Comparison of ENCODE assay signal across 2 cellular contexts in the genomic region with DNA sequence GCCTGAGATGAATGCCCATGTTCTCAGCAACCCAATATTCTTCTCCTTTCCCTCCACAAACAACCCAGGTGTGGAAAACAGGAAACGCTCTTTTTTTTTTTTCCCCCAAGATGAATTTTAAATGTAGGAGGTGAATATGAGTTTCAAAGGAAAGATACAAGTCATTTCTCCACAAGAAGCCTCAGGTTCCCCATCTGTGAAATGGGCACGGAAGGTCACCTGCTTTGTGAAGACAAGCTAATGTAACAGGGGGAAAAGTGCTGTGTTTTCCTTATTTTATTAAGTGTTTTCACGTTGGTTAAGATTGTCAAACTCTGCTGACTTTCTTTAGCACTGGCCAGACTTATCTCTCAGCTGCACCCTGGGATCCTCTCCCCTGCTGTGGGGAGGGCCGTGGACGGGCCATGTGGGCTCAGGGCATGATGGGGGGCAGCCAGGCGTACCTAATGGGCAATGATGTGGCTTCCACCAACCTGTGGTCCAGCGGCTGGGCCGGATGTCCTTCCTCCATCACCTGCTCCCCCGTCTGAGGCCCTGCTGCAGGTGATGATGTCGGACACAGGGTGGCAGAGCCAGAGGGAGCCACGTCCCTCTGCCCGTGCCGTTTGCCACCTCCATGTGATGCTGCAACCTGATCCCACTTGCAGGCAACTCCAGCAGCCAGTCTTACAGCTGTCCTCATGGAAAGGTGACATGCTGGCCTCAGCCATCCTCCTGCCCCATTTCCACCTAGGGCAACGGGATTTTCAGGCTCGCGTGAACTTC.
TF ChIP-seq lines count a peak whose summit lies in the region.

No MANE protein-coding gene starts in this region.

TF ChIP-seq in GM23338, 12 proteins besides CTCF, POLR2A, EP300 and RAD21 (continued from another document):
- TF ChIP-seq, protein P1, sequence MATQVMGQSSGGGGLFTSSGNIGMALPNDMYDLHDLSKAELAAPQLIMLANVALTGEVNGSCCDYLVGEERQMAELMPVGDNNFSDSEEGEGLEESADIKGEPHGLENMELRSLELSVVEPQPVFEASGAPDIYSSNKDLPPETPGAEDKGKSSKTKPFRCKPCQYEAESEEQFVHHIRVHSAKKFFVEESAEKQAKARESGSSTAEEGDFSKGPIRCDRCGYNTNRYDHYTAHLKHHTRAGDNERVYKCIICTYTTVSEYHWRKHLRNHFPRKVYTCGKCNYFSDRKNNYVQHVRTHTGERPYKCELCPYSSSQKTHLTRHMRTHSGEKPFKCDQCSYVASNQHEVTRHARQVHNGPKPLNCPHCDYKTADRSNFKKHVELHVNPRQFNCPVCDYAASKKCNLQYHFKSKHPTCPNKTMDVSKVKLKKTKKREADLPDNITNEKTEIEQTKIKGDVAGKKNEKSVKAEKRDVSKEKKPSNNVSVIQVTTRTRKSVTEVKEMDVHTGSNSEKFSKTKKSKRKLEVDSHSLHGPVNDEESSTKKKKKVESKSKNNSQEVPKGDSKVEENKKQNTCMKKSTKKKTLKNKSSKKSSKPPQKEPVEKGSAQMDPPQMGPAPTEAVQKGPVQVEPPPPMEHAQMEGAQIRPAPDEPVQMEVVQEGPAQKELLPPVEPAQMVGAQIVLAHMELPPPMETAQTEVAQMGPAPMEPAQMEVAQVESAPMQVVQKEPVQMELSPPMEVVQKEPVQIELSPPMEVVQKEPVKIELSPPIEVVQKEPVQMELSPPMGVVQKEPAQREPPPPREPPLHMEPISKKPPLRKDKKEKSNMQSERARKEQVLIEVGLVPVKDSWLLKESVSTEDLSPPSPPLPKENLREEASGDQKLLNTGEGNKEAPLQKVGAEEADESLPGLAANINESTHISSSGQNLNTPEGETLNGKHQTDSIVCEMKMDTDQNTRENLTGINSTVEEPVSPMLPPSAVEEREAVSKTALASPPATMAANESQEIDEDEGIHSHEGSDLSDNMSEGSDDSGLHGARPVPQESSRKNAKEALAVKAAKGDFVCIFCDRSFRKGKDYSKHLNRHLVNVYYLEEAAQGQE (IDR thresholded peaks at IDR 0.05; ENCODE audit: unreplicated experiment) = no peak
- TF ChIP-seq ZNF462 (CRISPR knock-in tag; IDR thresholded peaks at IDR 0.05) (no peak), NANOG (IDR thresholded peaks at IDR 0.05; ENCODE audit: borderline replicate concordance) (no peak), POLR2AphosphoS5 (IDR thresholded peaks at IDR 0.05; ENCODE audit: low read depth) (no peak), EZH2phosphoT487 (IDR thresholded peaks at IDR 0.05; ENCODE audit: unreplicated experiment) (no peak), STAT1 (IDR thresholded peaks at IDR 0.05; ENCODE audit: unreplicated experiment) (no peak), ZNF331 (CRISPR knock-in tag; IDR thresholded peaks at IDR 0.05; ENCODE audit: low read depth) (no peak), ZNF114 (CRISPR knock-in tag; IDR thresholded peaks at IDR 0.05) (no peak)

TF ChIP-seq in IMR-90, 13 proteins besides CTCF, POLR2A, EP300 and RAD21 (continued from another document):
- TF ChIP-seq, protein P2, sequence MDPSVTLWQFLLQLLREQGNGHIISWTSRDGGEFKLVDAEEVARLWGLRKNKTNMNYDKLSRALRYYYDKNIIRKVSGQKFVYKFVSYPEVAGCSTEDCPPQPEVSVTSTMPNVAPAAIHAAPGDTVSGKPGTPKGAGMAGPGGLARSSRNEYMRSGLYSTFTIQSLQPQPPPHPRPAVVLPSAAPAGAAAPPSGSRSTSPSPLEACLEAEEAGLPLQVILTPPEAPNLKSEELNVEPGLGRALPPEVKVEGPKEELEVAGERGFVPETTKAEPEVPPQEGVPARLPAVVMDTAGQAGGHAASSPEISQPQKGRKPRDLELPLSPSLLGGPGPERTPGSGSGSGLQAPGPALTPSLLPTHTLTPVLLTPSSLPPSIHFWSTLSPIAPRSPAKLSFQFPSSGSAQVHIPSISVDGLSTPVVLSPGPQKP (IDR thresholded peaks at IDR 0.05; ENCODE audit: borderline replicate concordance, low read depth, low read length) = no peak
- TF ChIP-seq FOS (IDR thresholded peaks at IDR 0.05; ENCODE audit: low read depth, low read length) (no peak), CEBPB (IDR thresholded peaks at IDR 0.05; ENCODE audit: low read depth, low read length) (no peak), MAZ (IDR thresholded peaks at IDR 0.05; ENCODE audit: borderline replicate concordance, low read depth, low read length) (no peak), BHLHE40 (IDR thresholded peaks at IDR 0.05; ENCODE audit: low read depth, low read length) (no peak), NFE2L2 (IDR thresholded peaks at IDR 0.05; ENCODE audit: low read depth, low read length) (no peak), CHD1 (IDR thresholded peaks at IDR 0.05; ENCODE audit: low read depth, low read length) (no peak)
TF ChIP-seq in IMR-90: peak in this region for 0.
